ENCODE assay signal across 24 cellular contexts in the genomic region with DNA sequence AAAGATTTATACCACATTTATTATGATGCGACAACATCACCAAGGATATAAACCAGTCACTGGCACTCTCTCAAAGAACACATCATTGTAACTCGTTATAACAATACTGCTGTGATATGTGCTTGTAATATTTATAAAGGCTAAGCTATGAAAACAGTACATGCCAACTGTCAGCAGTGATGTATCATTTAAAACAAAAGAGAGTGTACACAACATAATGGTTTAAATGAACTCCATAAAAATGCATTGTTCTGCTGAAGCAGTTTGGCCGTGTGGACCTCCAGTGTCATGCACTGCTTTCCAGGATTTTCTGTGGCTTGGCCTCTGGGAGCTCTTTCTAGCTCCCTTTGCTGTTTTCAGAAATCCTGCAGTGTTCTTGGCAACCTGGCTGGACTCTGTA.
DNase-seq lines count a peak whose midpoint lies in the region; ATAC-seq and TF ChIP-seq lines count a peak whose summit lies in the region.
"Had no signal": no experiment of that assay in that cellular context is flagged by ENCODE, and none has a peak within 500 bp of the region (broad histone marks: within the 10 kb centered on the region; RNA-seq: fewer than 3 reads in every experiment).

No MANE protein-coding gene starts in this region.

- H4K5ac ChIP-seq in H9 (ENCODE audit: insufficient read length, low read depth, low read length) = no peak overlapping the region

- no peak overlapping the region for H3K4ac ChIP-seq in H9 (ENCODE audit: low read depth, low read length)

- H2BK5ac ChIP-seq in H9 (ENCODE audit: insufficient read length, low read length) = no peak overlapping the region

- H3K56ac ChIP-seq in H9 (ENCODE audit: insufficient read length, low read depth, low read length) = no peak overlapping the region

- H3K9ac ChIP-seq in H9 (ENCODE audit: extremely low read depth, insufficient read length, low read length) = no peak overlapping the region

- no peak overlapping the region for H2AFZ ChIP-seq in H9 (ENCODE audit: low read length)

- no peaks in the 10 kb centered on the region for H3K23me2 ChIP-seq in H9 (ENCODE audit: insufficient read length, low read depth, low read length, poor library complexity, severe bottlenecking)

- no peak overlapping the region for H3K18ac ChIP-seq in H9 (ENCODE audit: insufficient read length, low read depth, low read length)

- H3K79me2 ChIP-seq in H9 (ENCODE audit: insufficient read depth, low read length) = no peaks in the 10 kb centered on the region

- H3K4me3 Mint-ChIP-seq in H9 = no peak overlapping the region
- H3K4me3 Mint-ChIP-seq: activated CD4-positive, alpha-beta memory T cell treated with anti-CD3 and anti-CD28 coated beads, Interleukin-2, amount 10 ng/mL, durations not matched to agents 7 days and 5 days; activated naive CD4-positive, alpha-beta T cell treated with anti-CD3 and anti-CD28 coated beads for 36 hours; activated T-cell treated with anti-CD3 and anti-CD28 coated beads, Interleukin-2, amount 50 U/mL, for 24 hours; endodermal cell; naive thymus-derived CD8-positive, alpha-beta T cell; type B pancreatic cell; WTC11 had no signal

- H3K27ac Mint-ChIP-seq in H9 = no peak overlapping the region
- H3K27ac Mint-ChIP-seq: activated CD4-positive, alpha-beta memory T cell treated with anti-CD3 and anti-CD28 coated beads, Interleukin-2, amount 10 ng/mL, durations not matched to agents 7 days and 5 days; activated naive CD4-positive, alpha-beta T cell treated with anti-CD3 and anti-CD28 coated beads for 36 hours; activated T-cell treated with anti-CD3 and anti-CD28 coated beads, Interleukin-2, amount 50 U/mL, for 24 hours; endodermal cell; naive thymus-derived CD8-positive, alpha-beta T cell; type B pancreatic cell; WTC11 had no signal

- no peaks in the 10 kb centered on the region for H3K27me3 ChIP-seq in H9 (ENCODE audit: insufficient read depth, low read length)
- H3K27me3 ChIP-seq: SJCRH30 had no signal

- H3K79me1 ChIP-seq in H9 (ENCODE audit: insufficient read depth, low read depth, low read length, poor library complexity, severe bottlenecking) = no peaks in the 10 kb centered on the region

- H3K36me3 Mint-ChIP-seq in H9 (ENCODE audit: insufficient read depth in 1 of 3, low read depth in 3 of 3) = no peaks in the 10 kb centered on the region; a peak in 2 of 7 replicates
- H3K36me3 Mint-ChIP-seq: naive thymus-derived CD8-positive, alpha-beta T cell; type B pancreatic cell; WTC11 had no signal

- H3K9me3 Mint-ChIP-seq in H9 = no peaks in the 10 kb centered on the region; a peak in 1 of 5 replicates
- H3K9me3 Mint-ChIP-seq: activated CD4-positive, alpha-beta memory T cell treated with anti-CD3 and anti-CD28 coated beads, Interleukin-2, amount 10 ng/mL, durations not matched to agents 7 days and 5 days; activated naive CD4-positive, alpha-beta T cell treated with anti-CD3 and anti-CD28 coated beads for 36 hours; activated T-cell treated with anti-CD3 and anti-CD28 coated beads, Interleukin-2, amount 50 U/mL, for 24 hours; endodermal cell; type B pancreatic cell; WTC11 had no signal

- no peaks in the 10 kb centered on the region for H3K4me1 ChIP-seq in H9 (ENCODE audit: insufficient read depth, low read length)

- no peak overlapping the region for H2BK120ac ChIP-seq in H9 (ENCODE audit: low read depth, low read length, poor library complexity, severe bottlenecking)

- no peak overlapping the region for H4K8ac ChIP-seq in H9 (replicated peaks; ENCODE audit: insufficient read length, low read depth, low read length)

- peak; percentile 18 for DNase-seq in DMS153 (lab: John Stamatoyannopoulos, UW)
- DNase-seq in DMS153 treated with DMSO at 0.1 percent for 48 hours (lab: John Stamatoyannopoulos, UW; ENCODE audit: unreplicated experiment) = no peak
- peak; percentile 33 to 72 for DNase-seq in NCI-H2081 (lab: John Stamatoyannopoulos, UW)
- DNase-seq in renal cortical epithelial cell (ENCODE audit: low read depth) = peak; percentile 54
- DNase-seq in H9 = no peak
- no peak for DNase-seq in NOMO-1 (lab: John Stamatoyannopoulos, UW; ENCODE audit: unreplicated experiment in 2 of 2)
- DNase-seq: activated CD4-positive, alpha-beta memory T cell treated with anti-CD3 and anti-CD28 coated beads, Interleukin-2, amount 10 ng/mL, durations not matched to agents 7 days and 5 days; activated naive CD4-positive, alpha-beta T cell treated with anti-CD3 and anti-CD28 coated beads for 36 hours; activated T-cell treated with anti-CD3 and anti-CD28 coated beads, Interleukin-2, amount 50 U/mL, for 24 hours; endodermal cell; foreskin fibroblast; naive thymus-derived CD8-positive, alpha-beta T cell; NCI-H1092; posterior cingulate gyrus; SJCRH30; stimulated activated CD4-positive, alpha-beta T cell treated with anti-CD3 and anti-CD28 coated beads, Interleukin-2, amount 100 ng/mL, for 24 hours; stimulated activated naive CD8-positive, alpha-beta T cell treated with anti-CD3 and anti-CD28 coated beads, Interleukin-15, Interleukin-2, amounts not matched to agents 100 U/mL and 50 U/mL, for 24 hours; T-helper 2 cell had no signal

- TF ChIP-seq CTCF in H9 (conservative IDR thresholded peaks at IDR 0.05) = no peak

- no CpG with 5 or more reads among the region's 3 CpGs for WGBS in H9 (ENCODE audit: extremely low coverage, insufficient read length, low lambda C conversion rate)

- no peaks in the 10 kb centered on the region for H3K9me3 ChIP-seq in H9 (ENCODE audit: control insufficient read depth, low read depth, low read length)
- H3K9me3 ChIP-seq: SJCRH30 had no signal

- H3K23ac ChIP-seq in H9 (ENCODE audit: insufficient read length, low read depth, low read length) = no peak overlapping the region

- no peak overlapping the region for H2BK20ac ChIP-seq in H9 (ENCODE audit: low read depth, low read length, poor library complexity, severe bottlenecking)

- H4K20me1 ChIP-seq in H9 (ENCODE audit: control insufficient read depth, insufficient read depth, insufficient read length) = no peaks in the 10 kb centered on the region

- H3K14ac ChIP-seq in H9 (ENCODE audit: insufficient read depth, low read length) = no peak overlapping the region

- H2BK12ac ChIP-seq in H9 (ENCODE audit: insufficient read length, low read depth, low read length) = no peak overlapping the region

- H3K27me3 Mint-ChIP-seq in H9 (ENCODE audit: low read depth) = peaks cover 71% of the 10 kb centered on the region

- peaks cover 3% of the 10 kb centered on the region in 2 experiments for H3K4me1 Mint-ChIP-seq in H9
- H3K4me1 Mint-ChIP-seq: activated CD4-positive, alpha-beta memory T cell treated with anti-CD3 and anti-CD28 coated beads, Interleukin-2, amount 10 ng/mL, durations not matched to agents 7 days and 5 days; naive thymus-derived CD8-positive, alpha-beta T cell had no signal

- no peak overlapping the region for H3T11ph ChIP-seq in H9 (ENCODE audit: low read length)

- H2AK5ac ChIP-seq in H9 (ENCODE audit: insufficient read length, low read length) = no peak overlapping the region

- peak; percentile 67 for ATAC-seq in esophagus mucosa
- ATAC-seq in HG03520 (IDR thresholded peaks at IDR 0.05; ENCODE audit: unreplicated experiment) = no peak
- ATAC-seq: naive thymus-derived CD8-positive, alpha-beta T cell; Panc1; stimulated activated naive CD8-positive, alpha-beta T cell treated with anti-CD3 and anti-CD28 coated beads, Interleukin-15, Interleukin-2, amounts not matched to agents 100 U/mL and 50 U/mL, for 24 hours; WTC11 had no signal

- H3K4me2 ChIP-seq in H9 (ENCODE audit: insufficient read depth, insufficient read length, low read length) = no peak overlapping the region

- no peak overlapping the region for H4K91ac ChIP-seq in H9 (ENCODE audit: insufficient read length, low read depth, low read length)

- no peak overlapping the region for H3K27ac ChIP-seq in H9 (ENCODE audit: insufficient read length, low read depth, low read length)
- H3K27ac ChIP-seq: 22Rv1, SJCRH30 had no signal

- H2BK15ac ChIP-seq in H9 (ENCODE audit: low read depth, low read length) = no peak overlapping the region

Comparison
In these comparisons a context has a peak if more than half of its experiments do, and no peak if none do; other contexts are left out.
1. DNase-seq: peak in DMS153 (single experiment), NCI-H2081 (2 of 2) and renal cortical epithelial cell (single experiment); none in DMS153 treated with DMSO at 0.1 percent for 48 hours (single experiment), H9 (single experiment) and NOMO-1 (0 of 2).